ENCODE assay signal across 12 cellular contexts in the genomic region with DNA sequence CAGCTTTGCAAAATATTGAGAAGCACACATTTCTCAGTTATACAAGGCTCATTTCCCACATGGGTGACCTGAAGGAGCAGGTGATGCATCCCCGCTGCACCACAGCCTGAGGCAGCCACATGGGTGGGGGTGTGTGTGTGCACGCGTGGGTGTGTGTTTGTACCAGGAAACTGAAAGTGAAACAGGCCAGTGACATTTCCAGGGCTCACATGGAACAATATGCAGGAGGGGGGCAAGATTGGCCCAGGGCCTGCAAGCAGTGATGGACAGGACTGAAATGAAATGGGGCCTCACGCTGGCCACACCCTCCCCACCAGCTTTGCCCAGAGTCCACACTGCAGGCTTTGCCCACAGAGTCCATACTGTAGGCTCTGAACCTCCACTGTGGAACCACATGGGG.
A peak's percentile ranks its signal among the peaks of the same experiment; 100 is the strongest.
DNase-seq lines count a peak whose midpoint lies in the region; ATAC-seq and FAIRE-seq lines count a peak whose summit lies in the region.
"Had no signal": no experiment of that assay in that cellular context is flagged by ENCODE, and none has a peak within 500 bp of the region (broad histone marks: within the 10 kb centered on the region; RNA-seq: fewer than 3 reads in every experiment).

No MANE protein-coding gene starts in this region.

- no peak for FAIRE-seq in small intestine (lab: Jason Lieb, UNC)
- FAIRE-seq: GM18507 had no signal

- no peaks in the 10 kb centered on the region for H3K36me3 ChIP-seq in small intestine (ENCODE audit: control insufficient read depth in 2 of 2, insufficient read depth in 2 of 2, low read length in 2 of 2)
- no peaks in the 10 kb centered on the region for H3K36me3 ChIP-seq in thymus (ENCODE audit: control insufficient read depth, insufficient read depth)
- H3K36me3 ChIP-seq: esophagus muscularis mucosa had no signal

- H3K27ac ChIP-seq in small intestine (ENCODE audit: low read depth in 1 of 2, low read length in 1 of 2) (no peak overlapping the region), thymus (ENCODE audit: low read depth) (peak overlapping the region; percentile 15)
- H3K27ac ChIP-seq: esophagus muscularis mucosa, VCaP had no signal

- peaks cover 4 to 8% of the 10 kb centered on the region in 2 donors for H3K4me1 ChIP-seq in small intestine (ENCODE audit: control insufficient read depth in 2 of 2, insufficient read depth in 1 of 2, low read depth in 1 of 2, low read length in 1 of 2)
- H3K4me1 ChIP-seq in thymus (ENCODE audit: control insufficient read depth, insufficient read depth, low read length): peaks cover 10% of the 10 kb centered on the region

- WGBS in small intestine, 3 donors: 14 to 35% (median 33%) methylated on average over 4 of the region's 4 CpGs
- 38% methylated on average over 4 of the region's 4 CpGs for WGBS in thymus

- no peaks in the 10 kb centered on the region for H3K27me3 ChIP-seq in small intestine (ENCODE audit: control insufficient read depth in 2 of 2, insufficient read depth in 2 of 2, low read length in 2 of 2)
- H3K27me3 ChIP-seq in thymus (ENCODE audit: control insufficient read depth, insufficient read depth): peaks cover 6% of the 10 kb centered on the region
- H3K27me3 ChIP-seq: esophagus muscularis mucosa had no signal

- no peak overlapping the region for H3K4me3 ChIP-seq in small intestine (ENCODE audit: low read depth in 1 of 2, low read length in 2 of 2)
- no peak overlapping the region for H3K4me3 ChIP-seq in thymus (ENCODE audit: low read length)
- H3K4me3 ChIP-seq: esophagus muscularis mucosa had no signal

- ATAC-seq in GM21576 (IDR thresholded peaks at IDR 0.05; ENCODE audit: unreplicated experiment) (no peak), GM19455 (IDR thresholded peaks at IDR 0.05; ENCODE audit: unreplicated experiment) (no peak)

- peak; percentile 50 for DNase-seq in activated CD4-positive, CD25-positive, alpha-beta regulatory T cell treated with anti-CD3 and anti-CD28 coated beads, Interleukin-2, amount 50 U/mL, for 16 hours (ENCODE audit: low read depth, low spot score)
- DNase-seq in activated naive CD4-positive, alpha-beta T cell treated with anti-CD3 and anti-CD28 coated beads, Interleukin-2, amount 50 U/mL, for 16 hours: peak; percentile 76
- peak; percentile 59 for DNase-seq in small intestine
- DNase-seq in AG20443 (ENCODE audit: low spot score): no peak
- no peak for DNase-seq in NCI-H146 treated with DMSO at 0.1 percent for 48 hours (lab: John Stamatoyannopoulos, UW; ENCODE audit: unreplicated experiment)
- DNase-seq: NCI-H187 had no signal

- H3K9me3 ChIP-seq in small intestine (ENCODE audit: control insufficient read depth, low read depth): no peaks in the 10 kb centered on the region
- H3K9me3 ChIP-seq in thymus (ENCODE audit: control insufficient read depth): no peaks in the 10 kb centered on the region
- H3K9me3 ChIP-seq: esophagus muscularis mucosa had no signal

Comparison
In these comparisons a context has a peak if more than half of its experiments do, and no peak if none do; other contexts are left out.
1. DNase-seq: peak in activated CD4-positive, CD25-positive, alpha-beta regulatory T cell treated with anti-CD3 and anti-CD28 coated beads, Interleukin-2, amount 50 U/mL, for 16 hours (single experiment), activated naive CD4-positive, alpha-beta T cell treated with anti-CD3 and anti-CD28 coated beads, Interleukin-2, amount 50 U/mL, for 16 hours (single experiment) and small intestine (single experiment); none in AG20443 (single experiment) and NCI-H146 treated with DMSO at 0.1 percent for 48 hours (single experiment).